Comparison of ENCODE assay signal across 11 cellular contexts in genomic region chr18:23281626-23282436, GRCh38.
DNase-seq lines count a peak whose midpoint lies in the region; ATAC-seq and TF ChIP-seq lines count a peak whose summit lies in the region.
"Had no signal": no experiment of that assay in that cellular context is flagged by ENCODE, and none has a peak within 500 bp of the region (broad histone marks: within the 10 kb centered on the region; RNA-seq: fewer than 3 reads in every experiment).

No MANE protein-coding gene starts in this region.

- H3K4me3 ChIP-seq in SJSA1 (no peak overlapping the region), upper lobe of right lung (no peak overlapping the region)

- no peaks in the 10 kb centered on the region for H3K27me3 Mint-ChIP-seq in activated naive CD4-positive, alpha-beta T cell treated with anti-CD3 and anti-CD28 coated beads, Interleukin-2, amount 50 U/mL, for 24 hours
- H3K27me3 Mint-ChIP-seq in activated naive CD4-positive, alpha-beta T cell treated with anti-CD3 and anti-CD28 coated beads, Interleukin-2, amount 10 ng/mL, durations not matched to agents 7 days and 5 days, result no peaks in the 10 kb centered on the region
- H3K27me3 Mint-ChIP-seq: naive thymus-derived CD8-positive, alpha-beta T cell had no signal

- no peak overlapping the region for H3K4me3 Mint-ChIP-seq in activated naive CD4-positive, alpha-beta T cell treated with anti-CD3 and anti-CD28 coated beads, Interleukin-2, amount 50 U/mL, for 24 hours
- no peak overlapping the region for H3K4me3 Mint-ChIP-seq in activated naive CD4-positive, alpha-beta T cell treated with anti-CD3 and anti-CD28 coated beads, Interleukin-2, amount 10 ng/mL, durations not matched to agents 7 days and 5 days
- H3K4me3 Mint-ChIP-seq: naive thymus-derived CD8-positive, alpha-beta T cell had no signal

- H3K4me1 Mint-ChIP-seq in activated naive CD4-positive, alpha-beta T cell treated with anti-CD3 and anti-CD28 coated beads, Interleukin-2, amount 50 U/mL, for 24 hours, result peaks cover 15% of the 10 kb centered on the region
- H3K4me1 Mint-ChIP-seq in activated naive CD4-positive, alpha-beta T cell treated with anti-CD3 and anti-CD28 coated beads, Interleukin-2, amount 10 ng/mL, durations not matched to agents 7 days and 5 days, result no peaks in the 10 kb centered on the region

- H3K36me3 Mint-ChIP-seq in activated naive CD4-positive, alpha-beta T cell treated with anti-CD3 and anti-CD28 coated beads, Interleukin-2, amount 50 U/mL, for 24 hours, result peaks cover 9% of the 10 kb centered on the region
- peaks cover 8% of the 10 kb centered on the region for H3K36me3 Mint-ChIP-seq in activated naive CD4-positive, alpha-beta T cell treated with anti-CD3 and anti-CD28 coated beads, Interleukin-2, amount 10 ng/mL, durations not matched to agents 7 days and 5 days

- no peak for TF ChIP-seq CTCF in upper lobe of right lung (IDR thresholded peaks at IDR 0.05)

- no peaks in the 10 kb centered on the region; the same call in 1 of the 2 replicates for H3K9me3 ChIP-seq in SJSA1 (replicated peaks)
- H3K9me3 ChIP-seq in upper lobe of right lung, result no peaks in the 10 kb centered on the region

- H3K9me3 Mint-ChIP-seq in activated naive CD4-positive, alpha-beta T cell treated with anti-CD3 and anti-CD28 coated beads, Interleukin-2, amount 50 U/mL, for 24 hours, result no peaks in the 10 kb centered on the region
- peaks cover 13% of the 10 kb centered on the region for H3K9me3 Mint-ChIP-seq in activated naive CD4-positive, alpha-beta T cell treated with anti-CD3 and anti-CD28 coated beads, Interleukin-2, amount 10 ng/mL, durations not matched to agents 7 days and 5 days

- CTCF ChIA-PET in activated naive CD4-positive, alpha-beta T cell treated with anti-CD3 and anti-CD28 coated beads, Interleukin-2, amount 10 ng/mL, durations not matched to agents 7 days and 5 days (lab: Charles Lee), result no interaction called here

- intact Hi-C loops in upper lobe of right lung (cut with DNase I), result no loop called here

- H3K27me3 ChIP-seq in SJSA1 (replicated peaks) (no peaks in the 10 kb centered on the region), upper lobe of right lung (no peaks in the 10 kb centered on the region)

- ATAC-seq in upper lobe of right lung (peak; percentile 34), HG03108 (IDR thresholded peaks at IDR 0.05; ENCODE audit: unreplicated experiment) (no peak)
- ATAC-seq: naive thymus-derived CD8-positive, alpha-beta T cell had no signal

- H3K27ac Mint-ChIP-seq in activated naive CD4-positive, alpha-beta T cell treated with anti-CD3 and anti-CD28 coated beads, Interleukin-2, amount 50 U/mL, for 24 hours, result peak overlapping the region; percentile 30
- no peak overlapping the region for H3K27ac Mint-ChIP-seq in activated naive CD4-positive, alpha-beta T cell treated with anti-CD3 and anti-CD28 coated beads, Interleukin-2, amount 10 ng/mL, durations not matched to agents 7 days and 5 days
- H3K27ac Mint-ChIP-seq: naive thymus-derived CD8-positive, alpha-beta T cell had no signal

- no peak for DNase-seq in activated naive CD4-positive, alpha-beta T cell treated with anti-CD3 and anti-CD28 coated beads, Interleukin-2, amount 10 ng/mL, durations not matched to agents 7 days and 5 days
- peak; percentile 71 to 76 for DNase-seq in SJSA1 (ENCODE audit: low read depth in 1 of 2, low spot score in 2 of 2)
- DNase-seq in fibroblast of the conjunctiva (ENCODE audit: low read depth), result peak; percentile 49
- no peak for DNase-seq in upper lobe of right lung
- DNase-seq in NCI-H226, result no peak
- no peak for DNase-seq in T-helper 2 cell
- DNase-seq: activated CD4-positive, alpha-beta T cell treated with anti-CD3 and anti-CD28 coated beads for 1 hour; HCEC 1CT; naive thymus-derived CD8-positive, alpha-beta T cell had no signal

- no peaks in the 10 kb centered on the region for H3K36me3 ChIP-seq in SJSA1
- H3K36me3 ChIP-seq in upper lobe of right lung, result no peaks in the 10 kb centered on the region

- H3K27ac ChIP-seq in SJSA1, result peak overlapping the region; percentile 21
- H3K27ac ChIP-seq in upper lobe of right lung, result no peak overlapping the region

- H3K4me1 ChIP-seq in SJSA1 (replicated peaks) (peaks cover 35% of the 10 kb centered on the region), upper lobe of right lung (peaks cover 8% of the 10 kb centered on the region)

Comparison
In these comparisons a context has a peak if more than half of its experiments do, and no peak if none do; other contexts are left out.
1. DNase-seq: peak in SJSA1 (2 of 2) and fibroblast of the conjunctiva (single experiment); none in activated naive CD4-positive, alpha-beta T cell treated with anti-CD3 and anti-CD28 coated beads, Interleukin-2, amount 10 ng/mL, durations not matched to agents 7 days and 5 days (single experiment), upper lobe of right lung (single experiment), NCI-H226 (single experiment) and T-helper 2 cell (0 of 5).